In genomic region chr3:60716573-60716972, GRCh38 we compare ENCODE assay signal across 22 cellular contexts.
DNase-seq lines count a peak whose midpoint lies in the region; ATAC-seq and TF ChIP-seq lines count a peak whose summit lies in the region.
"Had no signal": no experiment of that assay in that cellular context is flagged by ENCODE, and none has a peak within 500 bp of the region (broad histone marks: within the 10 kb centered on the region; RNA-seq: fewer than 3 reads in every experiment).

No MANE protein-coding gene starts in this region.

- no peak overlapping the region for H3K4me3 ChIP-seq in AG04450 (ENCODE audit: low read depth, low read length)
- H3K4me3 ChIP-seq in IMR-90 (ENCODE audit: insufficient read depth, low read depth, low read length): no peak overlapping the region
- no peak overlapping the region for H3K4me3 ChIP-seq in mesenchymal stem cell (ENCODE audit: insufficient read depth in 1 of 2, low read depth in 1 of 2, low read length in 2 of 2)
- H3K4me3 ChIP-seq: A549, BLaER1, GM12878 had no signal

- no peaks in the 10 kb centered on the region for H3K4me1 ChIP-seq in IMR-90 (ENCODE audit: control insufficient read depth, insufficient read depth, low read length)
- no peaks in the 10 kb centered on the region for H3K4me1 ChIP-seq in mesenchymal stem cell (ENCODE audit: control insufficient read depth, insufficient read depth, low read depth, low read length)
- H3K4me1 ChIP-seq: A549, BE2C, BLaER1 had no signal

- H2BK20ac ChIP-seq in IMR-90 (ENCODE audit: low read depth, low read length): no peak overlapping the region

- H3K18ac ChIP-seq in IMR-90 (ENCODE audit: low read depth, low read length) (no peak overlapping the region), mesenchymal stem cell (ENCODE audit: low read depth in 1 of 2, low read length in 2 of 2) (no peak overlapping the region)

- H2AFZ ChIP-seq in IMR-90 (replicated peaks; ENCODE audit: low read length, poor library complexity) (no peak overlapping the region), mesenchymal stem cell (ENCODE audit: low read depth, low read length) (no peak overlapping the region)

- dilution Hi-C loops in IMR-90 (cut with HindIII; ENCODE audit: low sequenced_read_pairs, unreplicated experiment): no loop called here

- H2BK120ac ChIP-seq in IMR-90 (ENCODE audit: low read depth, low read length) (no peak overlapping the region), mesenchymal stem cell (ENCODE audit: low read depth, low read length) (no peak overlapping the region)

- H3K23ac ChIP-seq in IMR-90 (ENCODE audit: low read depth, low read length) (no peak overlapping the region), mesenchymal stem cell (ENCODE audit: low read length in 2 of 2) (no peak overlapping the region)

- H2BK12ac ChIP-seq in mesenchymal stem cell (ENCODE audit: low read length in 2 of 2): no peak overlapping the region

- BruUV-seq in IMR-90 (replicated peaks; lab: Mats Ljungman, UMichigan): no TSS peak

- WGBS in IMR-90 (ENCODE audit: extremely low coverage in 2 of 2, insufficient read length in 1 of 2), 2 experiments: no CpG with 5 or more reads among the region's 3 CpGs
- 85% methylated on average over 3 of the region's 3 CpGs for WGBS in mesenchymal stem cell

- H3K56ac ChIP-seq in IMR-90 (ENCODE audit: extremely low read depth, insufficient read depth, low read length): no peak overlapping the region

- H3K9me1 ChIP-seq in IMR-90 (ENCODE audit: insufficient read depth, low read length): no peaks in the 10 kb centered on the region

- in situ Hi-C loops in IMR-90 (cut with MboI; ENCODE audit: low sequenced_read_pairs): no loop called here

- no peak for TF ChIP-seq CTCF in AG04450 (IDR thresholded peaks at IDR 0.05; ENCODE audit: low read depth, low read length)
- no peak for TF ChIP-seq CTCF in IMR-90 (conservative IDR thresholded peaks at IDR 0.05; ENCODE audit: low read depth, low read length)

- no peak overlapping the region for H3K27ac ChIP-seq in AG04450 (ENCODE audit: low read depth, low read length)
- H3K27ac ChIP-seq in IMR-90 (ENCODE audit: insufficient read depth, low read length): no peak overlapping the region
- no peak overlapping the region for H3K27ac ChIP-seq in mesenchymal stem cell (ENCODE audit: low read length, poor library complexity, severe bottlenecking)
- H3K27ac ChIP-seq: 22Rv1, A549, BLaER1 had no signal

- H3K27me3 ChIP-seq in AG04450 (ENCODE audit: control insufficient read depth, insufficient read depth, low read length) (no peaks in the 10 kb centered on the region), IMR-90 (ENCODE audit: control insufficient read depth, insufficient read depth, low read length) (no peaks in the 10 kb centered on the region), mesenchymal stem cell (ENCODE audit: control insufficient read depth in 1 of 2, insufficient read depth in 1 of 2, low read length in 2 of 2) (no peaks in the 10 kb centered on the region)
- H3K27me3 ChIP-seq: BE2C, BLaER1 had no signal

- H4K91ac ChIP-seq in IMR-90 (ENCODE audit: insufficient read depth, low read depth, low read length) (no peak overlapping the region), mesenchymal stem cell (ENCODE audit: low read length) (no peak overlapping the region)

- POLR2A ChIA-PET in AG04450 (lab: Yijun Ruan, JAX): no interaction called here
- POLR2A ChIA-PET in IMR-90 (lab: Charles Lee; ENCODE audit: unreplicated experiment): no interaction called here

- no peak overlapping the region for H3K9ac ChIP-seq in IMR-90 (ENCODE audit: low read depth, low read length)
- no peak overlapping the region for H3K9ac ChIP-seq in mesenchymal stem cell (ENCODE audit: low read length)
- H3K9ac ChIP-seq: BLaER1 had no signal

- no peak overlapping the region for H2AK9ac ChIP-seq in IMR-90 (replicated peaks; ENCODE audit: low read depth, low read length, poor library complexity)

- H3K36me3 ChIP-seq in IMR-90 (ENCODE audit: control insufficient read depth, insufficient read depth, low read length): no peaks in the 10 kb centered on the region
- H3K36me3 ChIP-seq in mesenchymal stem cell (ENCODE audit: control insufficient read depth in 1 of 2, insufficient read depth in 2 of 2, low read depth in 1 of 2, low read length in 2 of 2): no peaks in the 10 kb centered on the region
- H3K36me3 ChIP-seq: BE2C, BLaER1 had no signal

- H3K14ac ChIP-seq in IMR-90 (replicated peaks; ENCODE audit: low read depth, low read length) (no peak overlapping the region), mesenchymal stem cell (ENCODE audit: low read length in 2 of 2) (no peak overlapping the region)

- H3K4ac ChIP-seq in IMR-90 (ENCODE audit: low read depth, low read length) (no peak overlapping the region), mesenchymal stem cell (ENCODE audit: low read depth in 1 of 2, low read length in 2 of 2) (no peak overlapping the region)

- H3K4me2 ChIP-seq in IMR-90 (ENCODE audit: low read depth, low read length): no peak overlapping the region
- no peak overlapping the region for H3K4me2 ChIP-seq in mesenchymal stem cell (ENCODE audit: low read length, poor library complexity, severe bottlenecking)
- H3K4me2 ChIP-seq: A549, BLaER1 had no signal

- H3K9me3 ChIP-seq in AG04450 (ENCODE audit: control insufficient read depth, insufficient read depth, low read length) (no peaks in the 10 kb centered on the region), IMR-90 (ENCODE audit: control insufficient read depth, insufficient read depth, low read length) (no peaks in the 10 kb centered on the region), mesenchymal stem cell (ENCODE audit: control insufficient read depth, low read length) (no peaks in the 10 kb centered on the region)
- H3K9me3 ChIP-seq: A549, BE2C had no signal

- peak; percentile 24 for DNase-seq in AG04450 (ENCODE audit: low read depth, low spot score)
- peak; percentile 44 for DNase-seq in IMR-90
- peak; percentile 72 for DNase-seq in mesenchymal stem cell
- DNase-seq: BE2C; C1 segment of cervical spinal cord; CD4-positive, alpha-beta memory T cell; CD4-positive, CD25-positive, alpha-beta regulatory T cell; CD8-positive, alpha-beta memory T cell; COR-L47; DMS 273 treated with DMSO at 0.1 percent for 48 hours; DMS153; DMS53; DMS79; DND-41; EL; GDM1 had no signal

- no peak overlapping the region for H4K5ac ChIP-seq in IMR-90 (ENCODE audit: low read depth, low read length)

- no peak for TF ChIP-seq RAD21 in IMR-90 (IDR thresholded peaks at IDR 0.05; ENCODE audit: low read length)

- H3K79me1 ChIP-seq in IMR-90 (ENCODE audit: low read depth in 1 of 2, low read length in 2 of 2): no peaks in the 10 kb centered on the region
- no peaks in the 10 kb centered on the region for H3K79me1 ChIP-seq in mesenchymal stem cell (replicated peaks; ENCODE audit: low read length, poor library complexity, severe bottlenecking)

- no peaks in the 10 kb centered on the region for H4K20me1 ChIP-seq in IMR-90 (ENCODE audit: insufficient read depth, low read length)
- H4K20me1 ChIP-seq: BLaER1 had no signal

- H2BK5ac ChIP-seq in IMR-90 (ENCODE audit: low read depth, low read length, poor library complexity, severe bottlenecking): no peak overlapping the region
- no peak overlapping the region for H2BK5ac ChIP-seq in mesenchymal stem cell (ENCODE audit: low read depth, low read length, poor library complexity, severe bottlenecking)

- CTCF ChIA-PET in AG04450 (lab: Charles Lee): no interaction called here
- CTCF ChIA-PET in IMR-90 (lab: Yijun Ruan, JAX): no interaction called here

- intact Hi-C loops in IMR-90 (cut with micrococcal nuclease): no loop called here

- H2BK15ac ChIP-seq in IMR-90 (ENCODE audit: low read depth, low read length): no peak overlapping the region
- no peak overlapping the region for H2BK15ac ChIP-seq in mesenchymal stem cell (ENCODE audit: low read depth, poor library complexity, severe bottlenecking)

- no peak for TF ChIP-seq POLR2A in IMR-90 (IDR thresholded peaks at IDR 0.05; ENCODE audit: low read depth, low read length)

- H2AK5ac ChIP-seq in IMR-90 (ENCODE audit: low read depth, low read length) (no peak overlapping the region), mesenchymal stem cell (ENCODE audit: low read length, severe bottlenecking) (no peak overlapping the region)

- ATAC-seq in IMR-90 (ENCODE audit: low read depth) (peak; percentile 60), GM21619 (IDR thresholded peaks at IDR 0.05; ENCODE audit: unreplicated experiment) (no peak), GM21360 (IDR thresholded peaks at IDR 0.05; ENCODE audit: unreplicated experiment) (no peak)
- ATAC-seq: A549, GM12878 had no signal

- H4K8ac ChIP-seq in IMR-90 (ENCODE audit: low read depth in 2 of 2, low read length in 2 of 2) (no peak overlapping the region), mesenchymal stem cell (ENCODE audit: low read length) (no peak overlapping the region)

TF ChIP-seq in IMR-90, 13 proteins besides CTCF, POLR2A, EP300 and RAD21:
- TF ChIP-seq MAFK (IDR thresholded peaks at IDR 0.05; ENCODE audit: low read depth, low read length): no peak
- TF ChIP-seq BHLHE40 (IDR thresholded peaks at IDR 0.05; ENCODE audit: low read depth, low read length): peak; percentile 83
- TF ChIP-seq MXI1 (IDR thresholded peaks at IDR 0.05; ENCODE audit: borderline replicate concordance, low read depth, low read length): no peak
TF ChIP-seq in IMR-90: peak in this region for 1.
